ENCODE assay signal across 1 cellular context in the genomic region with DNA sequence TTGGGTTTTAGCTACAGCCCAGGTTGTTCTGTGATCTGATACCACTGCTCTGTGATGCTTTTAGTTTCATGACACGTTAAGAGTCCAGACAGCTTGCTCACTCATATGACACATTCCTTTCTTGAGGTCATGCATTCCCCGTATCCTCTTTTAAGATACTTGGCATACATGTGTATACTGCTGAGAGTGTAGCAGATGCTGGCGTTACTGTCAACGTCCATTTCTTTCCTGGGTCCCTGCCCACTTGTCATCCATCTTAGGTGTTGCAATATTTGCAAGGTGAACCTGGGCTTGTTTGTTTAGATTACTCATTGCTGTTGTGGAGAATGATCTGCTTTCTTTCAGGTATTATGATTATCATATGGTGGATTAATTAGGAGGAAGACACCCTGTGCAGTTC.
TF ChIP-seq lines count a peak whose summit lies in the region.

No MANE protein-coding gene starts in this region.

TF ChIP-seq in IMR-90, 13 proteins besides CTCF, POLR2A, EP300 and RAD21 (continued from another document):
- TF ChIP-seq, protein P1, sequence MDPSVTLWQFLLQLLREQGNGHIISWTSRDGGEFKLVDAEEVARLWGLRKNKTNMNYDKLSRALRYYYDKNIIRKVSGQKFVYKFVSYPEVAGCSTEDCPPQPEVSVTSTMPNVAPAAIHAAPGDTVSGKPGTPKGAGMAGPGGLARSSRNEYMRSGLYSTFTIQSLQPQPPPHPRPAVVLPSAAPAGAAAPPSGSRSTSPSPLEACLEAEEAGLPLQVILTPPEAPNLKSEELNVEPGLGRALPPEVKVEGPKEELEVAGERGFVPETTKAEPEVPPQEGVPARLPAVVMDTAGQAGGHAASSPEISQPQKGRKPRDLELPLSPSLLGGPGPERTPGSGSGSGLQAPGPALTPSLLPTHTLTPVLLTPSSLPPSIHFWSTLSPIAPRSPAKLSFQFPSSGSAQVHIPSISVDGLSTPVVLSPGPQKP (IDR thresholded peaks at IDR 0.05; ENCODE audit: borderline replicate concordance, low read depth, low read length) = no peak
- no peak for TF ChIP-seq RCOR1 (IDR thresholded peaks at IDR 0.05; ENCODE audit: insufficient replicate concordance, low read length)
- TF ChIP-seq, protein P2, sequence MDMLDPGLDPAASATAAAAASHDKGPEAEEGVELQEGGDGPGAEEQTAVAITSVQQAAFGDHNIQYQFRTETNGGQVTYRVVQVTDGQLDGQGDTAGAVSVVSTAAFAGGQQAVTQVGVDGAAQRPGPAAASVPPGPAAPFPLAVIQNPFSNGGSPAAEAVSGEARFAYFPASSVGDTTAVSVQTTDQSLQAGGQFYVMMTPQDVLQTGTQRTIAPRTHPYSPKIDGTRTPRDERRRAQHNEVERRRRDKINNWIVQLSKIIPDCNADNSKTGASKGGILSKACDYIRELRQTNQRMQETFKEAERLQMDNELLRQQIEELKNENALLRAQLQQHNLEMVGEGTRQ (IDR thresholded peaks at IDR 0.05; ENCODE audit: low read depth, low read length) = no peak
- 0 out of 2 replicates have a peak, but pooled peaks have one; percentile 13 for TF ChIP-seq NFE2L2 (IDR thresholded peaks at IDR 0.05; ENCODE audit: low read depth, low read length)
- no peak for TF ChIP-seq CHD1 (IDR thresholded peaks at IDR 0.05; ENCODE audit: low read depth, low read length)
- TF ChIP-seq MXI1 (IDR thresholded peaks at IDR 0.05; ENCODE audit: borderline replicate concordance, low read depth, low read length) = no peak
- TF ChIP-seq BHLHE40 (IDR thresholded peaks at IDR 0.05; ENCODE audit: low read depth, low read length) = no peak
- TF ChIP-seq MAZ (IDR thresholded peaks at IDR 0.05; ENCODE audit: borderline replicate concordance, low read depth, low read length) = no peak
- TF ChIP-seq MAFK (IDR thresholded peaks at IDR 0.05; ENCODE audit: low read depth, low read length) = no peak
- peak; percentile 46; the same call in 1 of the 2 replicates for TF ChIP-seq FOS (IDR thresholded peaks at IDR 0.05; ENCODE audit: low read depth, low read length)
- TF ChIP-seq RFX5 (IDR thresholded peaks at IDR 0.05; ENCODE audit: low read depth, low read length) = no peak
